ENCODE assay signal across 9 cellular contexts in the genomic region with DNA sequence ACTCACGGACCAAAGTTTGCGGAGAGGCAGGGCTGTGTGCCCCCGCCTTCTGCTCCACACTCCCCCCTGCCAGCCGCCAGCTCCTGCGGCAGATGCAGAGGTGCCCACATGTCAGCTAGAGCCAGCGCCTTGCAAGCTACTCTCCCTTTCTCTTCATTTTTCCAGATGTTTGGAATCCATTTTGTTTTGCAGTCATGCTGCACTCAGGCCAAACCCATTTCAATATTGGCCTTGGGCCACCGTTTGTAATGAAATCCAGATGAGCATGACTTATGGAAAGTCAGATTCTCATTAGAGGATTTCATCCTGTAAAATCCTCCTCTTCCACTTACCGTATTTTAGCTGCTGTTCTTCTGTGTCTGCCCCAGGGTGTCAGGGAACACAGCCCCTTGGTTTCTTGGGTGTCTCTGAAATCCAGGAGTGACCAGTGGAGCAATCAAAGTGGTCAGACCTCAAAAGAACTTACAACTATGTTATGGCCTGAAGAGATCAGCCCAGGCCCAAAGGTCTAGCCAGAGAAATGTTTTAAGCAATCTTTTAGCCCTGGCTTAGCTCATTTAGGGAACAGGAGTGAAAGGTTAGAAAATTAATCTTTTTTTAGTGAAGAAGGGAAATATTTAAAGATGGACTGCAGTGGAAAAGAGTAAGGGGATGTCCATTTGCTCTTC.
DNase-seq lines count a peak whose midpoint lies in the region; ATAC-seq and TF ChIP-seq lines count a peak whose summit lies in the region.
"Had no signal": no experiment of that assay in that cellular context is flagged by ENCODE, and none has a peak within 500 bp of the region (broad histone marks: within the 10 kb centered on the region; RNA-seq: fewer than 3 reads in every experiment).

No MANE protein-coding gene starts in this region.

- H3K9me3 ChIP-seq in Peyer's patch (no peaks in the 10 kb centered on the region), fibroblast of lung (ENCODE audit: control insufficient read depth, insufficient read depth, low read depth, low read length) (no peaks in the 10 kb centered on the region), parathyroid adenoma (ENCODE audit: control insufficient read depth, low read length) (no peaks in the 10 kb centered on the region), Karpas-422 (ENCODE audit: low read length) (no peaks in the 10 kb centered on the region)
- H3K9me3 ChIP-seq: neutrophil had no signal

- no peaks in the 10 kb centered on the region for H3K9me2 ChIP-seq in Karpas-422 (replicated peaks; ENCODE audit: insufficient read depth, low read length)

- ATAC-seq in GM18505 (IDR thresholded peaks at IDR 0.05; ENCODE audit: unreplicated experiment), result no peak
- ATAC-seq in HG03159 (IDR thresholded peaks at IDR 0.05; ENCODE audit: unreplicated experiment), result no peak

- DNase-seq in AG09319 (ENCODE audit: extremely low read depth, low read depth) (peak; percentile 89), Peyer's patch (no peak), fibroblast of lung (ENCODE audit: low read depth in 2 of 2) (peak; percentile 71 to 95), Karpas-422 (no peak), kidney tubule cell (ENCODE audit: low spot score) (no peak)

- no peaks in the 10 kb centered on the region for H4K20me1 ChIP-seq in fibroblast of lung (ENCODE audit: control insufficient read depth, extremely low read depth, insufficient read depth, low read length)
- no peaks in the 10 kb centered on the region for H4K20me1 ChIP-seq in Karpas-422 (ENCODE audit: insufficient read depth, low read depth, low read length)

- H3K79me2 ChIP-seq in fibroblast of lung (ENCODE audit: control insufficient read depth, insufficient read depth, low read length), result peaks cover 17% of the 10 kb centered on the region
- H3K79me2 ChIP-seq in parathyroid adenoma, result no peaks in the 10 kb centered on the region
- H3K79me2 ChIP-seq in Karpas-422 (ENCODE audit: low read length), result no peaks in the 10 kb centered on the region

- H3K27ac ChIP-seq in Peyer's patch (peak overlapping the region; percentile 8 to 58 (median 34)), fibroblast of lung (ENCODE audit: insufficient read depth, low read length) (peak overlapping the region; percentile 83), parathyroid adenoma (peak overlapping the region; percentile 32), Karpas-422 (ENCODE audit: low read length) (no peak overlapping the region)
- H3K27ac ChIP-seq: neutrophil had no signal

- TF ChIP-seq CTCF in AG09319 (IDR thresholded peaks at IDR 0.05; ENCODE audit: low read depth, low read length) (no peak), Peyer's patch (IDR thresholded peaks at IDR 0.05) (no peak), fibroblast of lung (conservative IDR thresholded peaks at IDR 0.05 in 1 of 2, IDR thresholded peaks at IDR 0.05 in 1 of 2; ENCODE audit: low read depth in 1 of 2, low read length in 2 of 2) (no peak), parathyroid adenoma (IDR thresholded peaks at IDR 0.05) (no peak)

- H3K9ac ChIP-seq in fibroblast of lung (ENCODE audit: insufficient read depth, low read length) (no peak overlapping the region), parathyroid adenoma (no peak overlapping the region), Karpas-422 (ENCODE audit: low read length) (no peak overlapping the region)

- H3K4me3 ChIP-seq in Peyer's patch (no peak overlapping the region), fibroblast of lung (replicated peaks in 1 of 4; ENCODE audit: control extremely low read depth in 1 of 4, insufficient read depth in 1 of 4, low read depth in 3 of 4, low read length in 4 of 4) (no peak overlapping the region), parathyroid adenoma (ENCODE audit: low read depth, low read length) (no peak overlapping the region), Karpas-422 (ENCODE audit: low read length) (no peak overlapping the region)

- no peak for TF ChIP-seq POLR2A in Peyer's patch (IDR thresholded peaks at IDR 0.05)
- TF ChIP-seq POLR2A in GM18505 (IDR thresholded peaks at IDR 0.05; ENCODE audit: borderline replicate concordance, extremely low read depth, insufficient read depth, insufficient read length), result no peak

- H3K36me3 ChIP-seq in Peyer's patch (peaks cover 0 to 74% (median 0%) of the 10 kb centered on the region in 3 donors), fibroblast of lung (ENCODE audit: control insufficient read depth, insufficient read depth, low read length) (peaks cover 56% of the 10 kb centered on the region), parathyroid adenoma (ENCODE audit: control insufficient read depth, insufficient read depth, low read length) (no peaks in the 10 kb centered on the region), Karpas-422 (ENCODE audit: insufficient read depth, low read length) (no peaks in the 10 kb centered on the region)

- H3K4me1 ChIP-seq in Peyer's patch (peaks cover 0 to 29% (median 0%) of the 10 kb centered on the region in 4 donors), fibroblast of lung (ENCODE audit: control insufficient read depth, extremely low read depth, insufficient read depth, low read length) (peaks cover 54% of the 10 kb centered on the region), parathyroid adenoma (no peaks in the 10 kb centered on the region), Karpas-422 (ENCODE audit: low read length) (peaks cover 16% of the 10 kb centered on the region)

- H3K27me3 ChIP-seq in Peyer's patch (no peaks in the 10 kb centered on the region), fibroblast of lung (ENCODE audit: control insufficient read depth, insufficient read depth, low read length) (no peaks in the 10 kb centered on the region), parathyroid adenoma (ENCODE audit: control insufficient read depth, insufficient read depth, low read length) (no peaks in the 10 kb centered on the region), Karpas-422 (ENCODE audit: low read length) (no peaks in the 10 kb centered on the region)
- H3K27me3 ChIP-seq: neutrophil had no signal

- H3K4me2 ChIP-seq in fibroblast of lung (ENCODE audit: extremely low read depth, insufficient read depth, low read length) (no peak overlapping the region), parathyroid adenoma (ENCODE audit: low read length) (no peak overlapping the region), Karpas-422 (ENCODE audit: low read depth, low read length, poor library complexity, severe bottlenecking) (no peak overlapping the region)

- H2AFZ ChIP-seq in fibroblast of lung (ENCODE audit: low read length) (no peak overlapping the region), parathyroid adenoma (no peak overlapping the region), Karpas-422 (ENCODE audit: low read length) (no peak overlapping the region)

Comparison
In these comparisons a context has a peak if more than half of its experiments do, and no peak if none do; other contexts are left out.
1. DNase-seq: peak in AG09319 (single experiment) and fibroblast of lung (2 of 2); none in Peyer's patch (0 of 3), Karpas-422 (single experiment) and kidney tubule cell (single experiment).